ENCODE assay signal across 1 cellular context in the genomic region with DNA sequence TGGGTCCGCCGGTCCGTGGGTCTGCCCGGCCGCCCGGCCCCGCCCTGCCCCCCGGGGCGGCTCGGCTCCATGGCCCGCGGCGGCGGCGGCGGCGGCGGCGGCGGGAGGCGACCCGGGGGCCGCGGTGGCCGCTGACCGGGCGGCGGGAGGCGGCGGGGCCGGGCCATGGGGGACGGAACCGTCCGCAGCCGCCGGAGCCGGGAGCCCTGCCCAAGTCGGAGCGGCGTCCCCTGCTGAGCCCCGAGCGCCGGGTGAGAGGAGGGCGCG.
TF ChIP-seq lines count a peak whose summit lies in the region.

No MANE protein-coding gene starts in this region.

TF ChIP-seq in K562, 482 proteins besides CTCF, POLR2A, EP300 and RAD21 (continues in another document):
- TF ChIP-seq RBFOX2 (IDR thresholded peaks at IDR 0.05; ENCODE audit: low read depth, low read length) (0 out of 2 replicates have a peak, but pooled peaks have one; percentile 2), CHCHD3 (CRISPR knock-in tag; IDR thresholded peaks at IDR 0.05) (no peak), SMAD2 (IDR thresholded peaks at IDR 0.05; ENCODE audit: low read depth, low read length) (no peak), ESRRA (IDR thresholded peaks at IDR 0.05; ENCODE audit: borderline replicate concordance, low read depth) (no peak), ZNF699 (CRISPR knock-in tag; IDR thresholded peaks at IDR 0.05; ENCODE audit: insufficient replicate concordance) (no peak), ZNF75A (CRISPR knock-in tag; IDR thresholded peaks at IDR 0.05) (no peak), ZZZ3 (IDR thresholded peaks at IDR 0.05) (no peak), HDAC1 (IDR thresholded peaks at IDR 0.05) (no peak), ELF4 (CRISPR knock-in tag; IDR thresholded peaks at IDR 0.05) (no peak), ZNF778 (CRISPR knock-in tag; IDR thresholded peaks at IDR 0.05) (no peak)
- TF ChIP-seq, protein P1, sequence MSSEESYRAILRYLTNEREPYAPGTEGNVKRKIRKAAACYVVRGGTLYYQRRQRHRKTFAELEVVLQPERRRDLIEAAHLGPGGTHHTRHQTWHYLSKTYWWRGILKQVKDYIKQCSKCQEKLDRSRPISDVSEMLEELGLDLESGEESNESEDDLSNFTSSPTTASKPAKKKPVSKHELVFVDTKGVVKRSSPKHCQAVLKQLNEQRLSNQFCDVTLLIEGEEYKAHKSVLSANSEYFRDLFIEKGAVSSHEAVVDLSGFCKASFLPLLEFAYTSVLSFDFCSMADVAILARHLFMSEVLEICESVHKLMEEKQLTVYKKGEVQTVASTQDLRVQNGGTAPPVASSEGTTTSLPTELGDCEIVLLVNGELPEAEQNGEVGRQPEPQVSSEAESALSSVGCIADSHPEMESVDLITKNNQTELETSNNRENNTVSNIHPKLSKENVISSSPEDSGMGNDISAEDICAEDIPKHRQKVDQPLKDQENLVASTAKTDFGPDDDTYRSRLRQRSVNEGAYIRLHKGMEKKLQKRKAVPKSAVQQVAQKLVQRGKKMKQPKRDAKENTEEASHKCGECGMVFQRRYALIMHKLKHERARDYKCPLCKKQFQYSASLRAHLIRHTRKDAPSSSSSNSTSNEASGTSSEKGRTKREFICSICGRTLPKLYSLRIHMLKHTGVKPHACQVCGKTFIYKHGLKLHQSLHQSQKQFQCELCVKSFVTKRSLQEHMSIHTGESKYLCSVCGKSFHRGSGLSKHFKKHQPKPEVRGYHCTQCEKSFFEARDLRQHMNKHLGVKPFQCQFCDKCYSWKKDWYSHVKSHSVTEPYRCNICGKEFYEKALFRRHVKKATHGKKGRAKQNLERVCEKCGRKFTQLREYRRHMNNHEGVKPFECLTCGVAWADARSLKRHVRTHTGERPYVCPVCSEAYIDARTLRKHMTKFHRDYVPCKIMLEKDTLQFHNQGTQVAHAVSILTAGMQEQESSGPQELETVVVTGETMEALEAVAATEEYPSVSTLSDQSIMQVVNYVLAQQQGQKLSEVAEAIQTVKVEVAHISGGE (CRISPR knock-in tag; IDR thresholded peaks at IDR 0.05), result peak in 1 of 3 experiments; percentile 61; a peak in 2 of 6 replicates
- TF ChIP-seq, protein P2, sequence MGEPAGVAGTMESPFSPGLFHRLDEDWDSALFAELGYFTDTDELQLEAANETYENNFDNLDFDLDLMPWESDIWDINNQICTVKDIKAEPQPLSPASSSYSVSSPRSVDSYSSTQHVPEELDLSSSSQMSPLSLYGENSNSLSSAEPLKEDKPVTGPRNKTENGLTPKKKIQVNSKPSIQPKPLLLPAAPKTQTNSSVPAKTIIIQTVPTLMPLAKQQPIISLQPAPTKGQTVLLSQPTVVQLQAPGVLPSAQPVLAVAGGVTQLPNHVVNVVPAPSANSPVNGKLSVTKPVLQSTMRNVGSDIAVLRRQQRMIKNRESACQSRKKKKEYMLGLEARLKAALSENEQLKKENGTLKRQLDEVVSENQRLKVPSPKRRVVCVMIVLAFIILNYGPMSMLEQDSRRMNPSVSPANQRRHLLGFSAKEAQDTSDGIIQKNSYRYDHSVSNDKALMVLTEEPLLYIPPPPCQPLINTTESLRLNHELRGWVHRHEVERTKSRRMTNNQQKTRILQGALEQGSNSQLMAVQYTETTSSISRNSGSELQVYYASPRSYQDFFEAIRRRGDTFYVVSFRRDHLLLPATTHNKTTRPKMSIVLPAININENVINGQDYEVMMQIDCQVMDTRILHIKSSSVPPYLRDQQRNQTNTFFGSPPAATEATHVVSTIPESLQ (CRISPR knock-in tag; IDR thresholded peaks at IDR 0.05), result no peak
- TF ChIP-seq, protein P3, sequence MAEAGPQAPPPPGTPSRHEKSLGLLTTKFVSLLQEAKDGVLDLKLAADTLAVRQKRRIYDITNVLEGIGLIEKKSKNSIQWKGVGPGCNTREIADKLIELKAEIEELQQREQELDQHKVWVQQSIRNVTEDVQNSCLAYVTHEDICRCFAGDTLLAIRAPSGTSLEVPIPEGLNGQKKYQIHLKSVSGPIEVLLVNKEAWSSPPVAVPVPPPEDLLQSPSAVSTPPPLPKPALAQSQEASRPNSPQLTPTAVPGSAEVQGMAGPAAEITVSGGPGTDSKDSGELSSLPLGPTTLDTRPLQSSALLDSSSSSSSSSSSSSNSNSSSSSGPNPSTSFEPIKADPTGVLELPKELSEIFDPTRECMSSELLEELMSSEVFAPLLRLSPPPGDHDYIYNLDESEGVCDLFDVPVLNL (CRISPR knock-in tag; IDR thresholded peaks at IDR 0.05; ENCODE audit: low read depth), result no peak
- TF ChIP-seq, protein P4, sequence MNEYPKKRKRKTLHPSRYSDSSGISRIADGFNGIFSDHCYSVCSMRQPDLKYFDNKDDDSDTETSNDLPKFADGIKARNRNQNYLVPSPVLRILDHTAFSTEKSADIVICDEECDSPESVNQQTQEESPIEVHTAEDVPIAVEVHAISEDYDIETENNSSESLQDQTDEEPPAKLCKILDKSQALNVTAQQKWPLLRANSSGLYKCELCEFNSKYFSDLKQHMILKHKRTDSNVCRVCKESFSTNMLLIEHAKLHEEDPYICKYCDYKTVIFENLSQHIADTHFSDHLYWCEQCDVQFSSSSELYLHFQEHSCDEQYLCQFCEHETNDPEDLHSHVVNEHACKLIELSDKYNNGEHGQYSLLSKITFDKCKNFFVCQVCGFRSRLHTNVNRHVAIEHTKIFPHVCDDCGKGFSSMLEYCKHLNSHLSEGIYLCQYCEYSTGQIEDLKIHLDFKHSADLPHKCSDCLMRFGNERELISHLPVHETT (CRISPR knock-in tag; conservative IDR thresholded peaks at IDR 0.05 in 1 of 2, IDR thresholded peaks at IDR 0.05 in 1 of 2), result peak in 1 of 2 experiments; percentile 87; a peak in 1 of 4 replicates
- TF ChIP-seq, protein P5, sequence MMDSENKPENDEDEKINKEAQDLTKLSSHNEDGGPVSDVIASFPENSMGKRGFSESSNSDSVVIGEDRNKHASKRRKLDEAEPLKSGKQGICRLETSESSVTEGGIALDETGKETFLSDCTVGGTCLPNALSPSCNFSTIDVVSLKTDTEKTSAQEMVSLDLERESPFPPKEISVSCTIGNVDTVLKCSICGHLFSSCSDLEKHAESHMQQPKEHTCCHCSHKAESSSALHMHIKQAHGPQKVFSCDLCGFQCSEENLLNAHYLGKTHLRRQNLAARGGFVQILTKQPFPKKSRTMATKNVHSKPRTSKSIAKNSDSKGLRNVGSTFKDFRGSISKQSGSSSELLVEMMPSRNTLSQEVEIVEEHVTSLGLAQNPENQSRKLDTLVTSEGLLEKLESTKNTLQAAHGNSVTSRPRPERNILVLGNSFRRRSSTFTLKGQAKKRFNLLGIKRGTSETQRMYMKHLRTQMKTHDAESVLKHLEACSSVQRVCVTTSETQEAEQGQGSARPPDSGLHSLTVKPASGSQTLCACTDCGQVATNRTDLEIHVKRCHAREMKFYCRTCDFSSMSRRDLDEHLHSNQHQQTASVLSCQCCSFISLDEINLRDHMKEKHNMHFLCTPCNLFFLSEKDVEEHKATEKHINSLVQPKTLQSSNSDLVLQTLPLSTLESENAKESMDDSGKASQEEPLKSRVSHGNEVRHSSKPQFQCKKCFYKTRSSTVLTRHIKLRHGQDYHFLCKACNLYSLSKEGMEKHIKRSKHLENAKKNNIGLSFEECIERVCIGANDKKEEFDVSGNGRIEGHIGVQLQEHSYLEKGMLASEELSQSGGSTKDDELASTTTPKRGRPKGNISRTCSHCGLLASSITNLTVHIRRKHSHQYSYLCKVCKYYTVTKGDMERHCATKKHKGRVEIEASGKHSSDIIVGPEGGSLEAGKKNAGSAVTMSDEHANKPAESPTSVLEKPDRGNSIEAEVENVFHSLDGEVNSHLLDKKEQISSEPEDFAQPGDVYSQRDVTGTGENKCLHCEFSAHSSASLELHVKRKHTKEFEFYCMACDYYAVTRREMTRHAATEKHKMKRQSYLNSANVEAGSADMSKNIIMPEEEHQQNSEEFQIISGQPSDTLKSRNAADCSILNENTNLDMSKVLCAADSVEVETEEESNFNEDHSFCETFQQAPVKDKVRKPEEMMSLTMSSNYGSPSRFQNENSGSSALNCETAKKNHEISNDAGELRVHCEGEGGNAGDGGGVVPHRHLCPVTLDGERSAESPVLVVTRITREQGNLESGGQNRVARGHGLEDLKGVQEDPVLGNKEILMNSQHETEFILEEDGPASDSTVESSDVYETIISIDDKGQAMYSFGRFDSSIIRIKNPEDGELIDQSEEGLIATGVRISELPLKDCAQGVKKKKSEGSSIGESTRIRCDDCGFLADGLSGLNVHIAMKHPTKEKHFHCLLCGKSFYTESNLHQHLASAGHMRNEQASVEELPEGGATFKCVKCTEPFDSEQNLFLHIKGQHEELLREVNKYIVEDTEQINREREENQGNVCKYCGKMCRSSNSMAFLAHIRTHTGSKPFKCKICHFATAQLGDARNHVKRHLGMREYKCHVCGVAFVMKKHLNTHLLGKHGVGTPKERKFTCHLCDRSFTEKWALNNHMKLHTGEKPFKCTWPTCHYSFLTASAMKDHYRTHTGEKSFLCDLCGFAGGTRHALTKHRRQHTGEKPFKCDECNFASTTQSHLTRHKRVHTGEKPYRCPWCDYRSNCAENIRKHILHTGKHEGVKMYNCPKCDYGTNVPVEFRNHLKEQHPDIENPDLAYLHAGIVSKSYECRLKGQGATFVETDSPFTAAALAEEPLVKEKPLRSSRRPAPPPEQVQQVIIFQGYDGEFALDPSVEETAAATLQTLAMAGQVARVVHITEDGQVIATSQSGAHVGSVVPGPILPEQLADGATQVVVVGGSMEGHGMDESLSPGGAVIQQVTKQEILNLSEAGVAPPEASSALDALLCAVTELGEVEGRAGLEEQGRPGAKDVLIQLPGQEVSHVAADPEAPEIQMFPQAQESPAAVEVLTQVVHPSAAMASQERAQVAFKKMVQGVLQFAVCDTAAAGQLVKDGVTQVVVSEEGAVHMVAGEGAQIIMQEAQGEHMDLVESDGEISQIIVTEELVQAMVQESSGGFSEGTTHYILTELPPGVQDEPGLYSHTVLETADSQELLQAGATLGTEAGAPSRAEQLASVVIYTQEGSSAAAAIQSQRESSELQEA (IDR thresholded peaks at IDR 0.05; ENCODE audit: low read depth), result no peak
- TF ChIP-seq, protein P6, sequence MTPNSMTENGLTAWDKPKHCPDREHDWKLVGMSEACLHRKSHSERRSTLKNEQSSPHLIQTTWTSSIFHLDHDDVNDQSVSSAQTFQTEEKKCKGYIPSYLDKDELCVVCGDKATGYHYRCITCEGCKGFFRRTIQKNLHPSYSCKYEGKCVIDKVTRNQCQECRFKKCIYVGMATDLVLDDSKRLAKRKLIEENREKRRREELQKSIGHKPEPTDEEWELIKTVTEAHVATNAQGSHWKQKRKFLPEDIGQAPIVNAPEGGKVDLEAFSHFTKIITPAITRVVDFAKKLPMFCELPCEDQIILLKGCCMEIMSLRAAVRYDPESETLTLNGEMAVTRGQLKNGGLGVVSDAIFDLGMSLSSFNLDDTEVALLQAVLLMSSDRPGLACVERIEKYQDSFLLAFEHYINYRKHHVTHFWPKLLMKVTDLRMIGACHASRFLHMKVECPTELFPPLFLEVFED (CRISPR knock-in tag; conservative IDR thresholded peaks at IDR 0.05), result no peak
- TF ChIP-seq, protein P7, sequence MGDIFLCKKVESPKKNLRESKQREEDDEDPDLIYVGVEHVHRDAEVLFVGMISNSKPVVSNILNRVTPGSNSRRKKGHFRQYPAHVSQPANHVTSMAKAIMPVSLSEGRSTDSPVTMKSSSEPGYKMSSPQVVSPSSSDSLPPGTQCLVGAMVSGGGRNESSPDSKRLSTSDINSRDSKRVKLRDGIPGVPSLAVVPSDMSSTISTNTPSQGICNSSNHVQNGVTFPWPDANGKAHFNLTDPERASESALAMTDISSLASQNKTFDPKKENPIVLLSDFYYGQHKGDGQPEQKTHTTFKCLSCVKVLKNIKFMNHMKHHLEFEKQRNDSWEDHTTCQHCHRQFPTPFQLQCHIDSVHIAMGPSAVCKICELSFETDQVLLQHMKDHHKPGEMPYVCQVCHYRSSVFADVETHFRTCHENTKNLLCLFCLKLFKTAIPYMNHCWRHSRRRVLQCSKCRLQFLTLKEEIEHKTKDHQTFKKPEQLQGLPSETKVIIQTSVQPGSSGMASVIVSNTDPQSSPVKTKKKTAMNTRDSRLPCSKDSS (IDR thresholded peaks at IDR 0.05; ENCODE audit: low read depth, partially characterized antibody), result no peak
- TF ChIP-seq, protein P8, sequence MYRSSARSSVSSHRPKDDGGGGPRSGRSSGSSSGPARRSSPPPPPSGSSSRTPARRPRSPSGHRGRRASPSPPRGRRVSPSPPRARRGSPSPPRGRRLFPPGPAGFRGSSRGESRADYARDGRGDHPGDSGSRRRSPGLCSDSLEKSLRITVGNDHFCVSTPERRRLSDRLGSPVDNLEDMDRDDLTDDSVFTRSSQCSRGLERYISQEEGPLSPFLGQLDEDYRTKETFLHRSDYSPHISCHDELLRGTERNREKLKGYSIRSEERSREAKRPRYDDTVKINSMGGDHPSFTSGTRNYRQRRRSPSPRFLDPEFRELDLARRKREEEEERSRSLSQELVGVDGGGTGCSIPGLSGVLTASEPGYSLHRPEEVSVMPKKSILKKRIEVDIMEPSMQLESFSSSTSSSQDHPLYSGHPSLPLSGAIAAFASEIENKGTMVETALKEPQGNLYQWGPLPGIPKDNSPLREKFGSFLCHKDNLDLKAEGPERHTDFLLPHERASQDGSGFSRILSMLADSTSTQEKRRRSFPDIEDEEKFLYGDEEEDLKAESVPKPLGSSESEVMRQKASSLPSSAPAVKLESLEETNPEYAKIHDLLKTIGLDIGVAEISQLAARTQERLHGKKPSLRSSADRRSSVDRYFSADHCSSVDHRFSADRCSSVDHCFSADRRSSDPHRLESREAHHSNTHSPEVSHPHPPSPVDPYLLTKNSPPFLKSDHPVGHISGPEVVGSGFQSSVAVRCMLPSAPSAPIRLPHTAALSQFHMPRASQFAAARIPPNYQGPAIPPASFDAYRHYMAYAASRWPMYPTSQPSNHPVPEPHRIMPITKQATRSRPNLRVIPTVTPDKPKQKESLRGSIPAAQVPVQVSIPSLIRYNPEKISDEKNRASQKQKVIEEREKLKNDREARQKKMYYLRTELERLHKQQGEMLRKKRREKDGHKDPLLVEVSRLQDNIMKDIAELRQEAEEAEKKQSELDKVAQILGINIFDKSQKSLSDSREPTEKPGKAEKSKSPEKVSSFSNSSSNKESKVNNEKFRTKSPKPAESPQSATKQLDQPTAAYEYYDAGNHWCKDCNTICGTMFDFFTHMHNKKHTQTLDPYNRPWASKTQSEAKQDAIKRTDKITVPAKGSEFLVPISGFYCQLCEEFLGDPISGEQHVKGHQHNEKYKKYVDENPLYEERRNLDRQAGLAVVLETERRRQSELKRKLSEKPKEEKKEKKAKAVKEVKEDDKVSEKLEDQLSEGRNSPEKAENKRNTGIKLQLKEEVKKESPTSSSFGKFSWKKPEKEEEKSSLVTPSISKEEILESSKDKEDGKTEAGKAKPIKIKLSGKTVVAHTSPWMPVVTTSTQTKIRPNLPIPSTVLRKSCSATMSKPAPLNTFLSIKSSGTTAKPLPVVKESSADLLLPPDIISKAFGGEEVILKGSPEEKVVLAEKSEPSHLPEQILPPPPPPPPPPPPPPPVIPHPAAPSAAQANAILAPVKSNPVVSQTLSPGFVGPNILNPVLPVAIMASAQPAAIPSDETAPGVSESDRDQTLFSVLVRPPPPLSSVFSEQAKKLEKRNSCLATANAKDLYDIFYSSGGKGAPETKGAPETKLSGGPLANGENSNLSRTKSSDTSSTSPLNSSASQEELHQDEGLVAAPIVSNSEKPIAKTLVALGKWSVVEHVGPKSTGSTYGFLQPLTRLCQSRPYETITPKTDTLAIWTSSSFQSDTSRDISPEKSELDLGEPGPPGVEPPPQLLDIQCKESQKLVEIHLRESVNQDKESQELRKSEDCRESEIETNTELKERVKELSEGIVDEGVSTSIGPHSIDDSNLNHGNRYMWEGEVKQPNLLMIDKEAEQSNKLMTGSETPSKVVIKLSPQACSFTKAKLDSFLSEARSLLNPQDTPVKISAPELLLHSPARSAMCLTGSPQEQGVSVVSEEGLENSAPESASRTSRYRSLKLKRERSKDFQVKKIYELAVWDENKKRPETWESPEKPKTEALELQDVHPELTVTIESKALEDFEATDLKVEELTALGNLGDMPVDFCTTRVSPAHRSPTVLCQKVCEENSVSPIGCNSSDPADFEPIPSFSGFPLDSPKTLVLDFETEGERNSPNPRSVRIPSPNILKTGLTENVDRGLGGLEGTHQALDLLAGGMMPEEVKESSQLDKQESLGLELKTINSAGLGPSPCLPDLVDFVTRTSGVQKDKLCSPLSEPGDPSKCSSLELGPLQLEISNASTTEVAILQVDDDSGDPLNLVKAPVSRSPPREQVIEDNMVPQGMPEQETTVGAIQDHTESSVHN (IDR thresholded peaks at IDR 0.05; ENCODE audit: borderline replicate concordance in 1 of 2, low read depth in 1 of 2), result no peak
